ENCODE assay signal across 22 cellular contexts in the genomic region with DNA sequence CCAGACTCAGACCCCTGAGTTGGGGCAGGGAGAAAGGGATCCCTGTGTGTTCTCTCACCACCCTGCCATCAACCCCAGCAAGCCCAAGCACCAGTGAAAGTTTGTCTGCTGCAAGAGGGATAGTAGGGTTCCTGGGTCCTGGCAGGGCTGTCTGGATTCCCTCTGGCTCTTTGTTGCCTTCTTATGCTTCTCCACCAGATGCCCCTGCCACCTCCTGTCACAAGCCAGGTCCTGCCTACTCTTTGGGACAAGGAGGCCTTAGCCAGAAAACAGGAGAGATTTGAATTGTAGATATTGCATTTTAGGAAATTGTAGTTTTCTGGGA.
"Had no signal": no experiment of that assay in that cellular context is flagged by ENCODE, and none has a peak within 500 bp of the region (broad histone marks: within the 10 kb centered on the region; RNA-seq: fewer than 3 reads in every experiment).

No MANE protein-coding gene starts in this region.

- DNase-seq: activated CD4-positive, alpha-beta T cell treated with anti-CD3 and anti-CD28 coated beads for 4 hours; activated gamma-delta T cell treated with Interleukin-2 at 50 U/mL for 16 hours; activated naive CD4-positive, alpha-beta T cell treated with anti-CD3 and anti-CD28 coated beads, Interleukin-2, amount 10 ng/mL, durations not matched to agents 7 days and 5 days; activated naive CD8-positive, alpha-beta T cell treated with anti-CD3 and anti-CD28 coated beads for 36 hours; activated T-cell treated with anti-CD3 and anti-CD28 coated beads, Interleukin-2, amount 50 U/mL, for 24 hours; brain microvascular endothelial cell; MG63; MV-4-11; NCI-H1092 treated with DMSO at 0.1 percent for 48 hours; NCI-H1417 treated with DMSO at 0.1 percent for 48 hours; NCI-H1694; NCI-H2029; NCI-H345; NCI-H510A; NCI-H526 treated with DMSO at 0.1 percent for 48 hours; NCI-H82; Right ventricle myocardium superior; SJCRH30; SK-N-SH; T-helper 1 cell had no signal

- H3K4me3 Mint-ChIP-seq: activated CD8-positive, alpha-beta T cell treated with anti-CD3 and anti-CD28 coated beads for 36 hours; activated naive CD4-positive, alpha-beta T cell treated with anti-CD3 and anti-CD28 coated beads, Interleukin-2, amount 10 ng/mL, durations not matched to agents 7 days and 5 days; activated naive CD8-positive, alpha-beta T cell treated with anti-CD3 and anti-CD28 coated beads for 36 hours; activated T-cell treated with anti-CD3 and anti-CD28 coated beads, Interleukin-2, amount 50 U/mL, for 24 hours had no signal

- ATAC-seq: activated CD4-positive, CD25-positive, alpha-beta regulatory T cell treated with anti-CD3 and anti-CD28 coated beads, Interleukin-2, amount 50 U/mL, for 24 hours had no signal

- H3K9me3 Mint-ChIP-seq: activated CD8-positive, alpha-beta T cell treated with anti-CD3 and anti-CD28 coated beads for 36 hours; activated naive CD4-positive, alpha-beta T cell treated with anti-CD3 and anti-CD28 coated beads, Interleukin-2, amount 10 ng/mL, durations not matched to agents 7 days and 5 days; activated naive CD8-positive, alpha-beta T cell treated with anti-CD3 and anti-CD28 coated beads for 36 hours; activated T-cell treated with anti-CD3 and anti-CD28 coated beads, Interleukin-2, amount 50 U/mL, for 24 hours had no signal

- H3K4me1 Mint-ChIP-seq: activated naive CD4-positive, alpha-beta T cell treated with anti-CD3 and anti-CD28 coated beads, Interleukin-2, amount 10 ng/mL, durations not matched to agents 7 days and 5 days had no signal

- H3K27me3 Mint-ChIP-seq: activated CD8-positive, alpha-beta T cell treated with anti-CD3 and anti-CD28 coated beads for 36 hours; activated T-cell treated with anti-CD3 and anti-CD28 coated beads, Interleukin-2, amount 50 U/mL, for 24 hours had no signal

- H3K36me3 Mint-ChIP-seq: activated naive CD4-positive, alpha-beta T cell treated with anti-CD3 and anti-CD28 coated beads, Interleukin-2, amount 10 ng/mL, durations not matched to agents 7 days and 5 days; activated naive CD8-positive, alpha-beta T cell treated with anti-CD3 and anti-CD28 coated beads for 36 hours had no signal

- H3K27ac Mint-ChIP-seq: activated CD8-positive, alpha-beta T cell treated with anti-CD3 and anti-CD28 coated beads for 36 hours; activated naive CD8-positive, alpha-beta T cell treated with anti-CD3 and anti-CD28 coated beads for 36 hours; activated T-cell treated with anti-CD3 and anti-CD28 coated beads, Interleukin-2, amount 50 U/mL, for 24 hours had no signal
